ENCODE assay signal across 8 cellular contexts in the genomic region with DNA sequence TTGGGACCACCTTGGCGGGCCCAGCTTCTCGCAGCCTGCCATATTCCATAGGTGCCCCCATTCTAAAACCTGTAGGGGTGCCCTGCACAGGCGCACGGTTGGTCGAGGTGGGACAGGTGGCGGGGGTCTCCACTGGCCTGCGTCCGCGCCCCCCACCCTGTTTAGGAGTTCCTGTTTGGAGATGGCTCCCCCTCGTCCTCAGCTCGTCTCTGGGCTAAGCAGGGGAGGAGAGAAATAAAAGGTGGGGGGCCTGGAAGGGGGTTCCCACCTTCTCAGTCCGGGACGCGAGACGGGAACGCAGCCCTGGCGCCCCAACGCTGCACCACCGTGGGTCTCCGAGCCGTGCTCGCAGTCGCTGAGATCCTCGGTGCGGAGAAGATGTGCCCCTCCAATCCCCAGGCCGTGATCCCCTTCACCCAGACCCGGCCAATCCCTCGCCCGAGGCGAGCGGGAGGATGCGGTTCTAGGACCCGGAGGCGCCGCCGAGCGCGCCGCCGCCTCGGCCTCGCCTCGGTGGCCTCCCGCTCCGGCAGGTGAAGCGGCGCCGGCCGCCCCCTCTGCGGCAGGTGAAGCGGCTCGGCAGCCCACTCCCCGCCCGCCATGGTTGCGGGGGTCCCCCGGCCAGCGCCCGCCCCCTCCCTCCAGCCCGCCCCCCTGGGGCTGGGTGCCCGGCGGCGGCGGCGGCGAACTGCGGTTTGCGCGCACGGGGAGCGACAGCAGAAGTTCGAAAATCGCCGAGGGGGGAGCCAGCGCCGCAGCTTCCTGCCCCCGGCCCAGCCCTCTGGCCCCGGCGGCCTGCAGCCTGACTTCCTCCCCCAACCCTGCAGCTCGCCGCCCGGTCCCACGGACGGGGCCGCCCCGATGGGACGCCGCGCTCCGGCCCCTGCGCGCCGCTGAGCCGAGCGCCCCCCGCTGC. TPM values are rescaled to one million over a fixed set of nuclear protein-coding genes. Genes with fewer than 3 reads are reported as not detected.
DNase-seq lines count a peak whose midpoint lies in the region; ATAC-seq and TF ChIP-seq lines count a peak whose summit lies in the region.

A gene with protein sequence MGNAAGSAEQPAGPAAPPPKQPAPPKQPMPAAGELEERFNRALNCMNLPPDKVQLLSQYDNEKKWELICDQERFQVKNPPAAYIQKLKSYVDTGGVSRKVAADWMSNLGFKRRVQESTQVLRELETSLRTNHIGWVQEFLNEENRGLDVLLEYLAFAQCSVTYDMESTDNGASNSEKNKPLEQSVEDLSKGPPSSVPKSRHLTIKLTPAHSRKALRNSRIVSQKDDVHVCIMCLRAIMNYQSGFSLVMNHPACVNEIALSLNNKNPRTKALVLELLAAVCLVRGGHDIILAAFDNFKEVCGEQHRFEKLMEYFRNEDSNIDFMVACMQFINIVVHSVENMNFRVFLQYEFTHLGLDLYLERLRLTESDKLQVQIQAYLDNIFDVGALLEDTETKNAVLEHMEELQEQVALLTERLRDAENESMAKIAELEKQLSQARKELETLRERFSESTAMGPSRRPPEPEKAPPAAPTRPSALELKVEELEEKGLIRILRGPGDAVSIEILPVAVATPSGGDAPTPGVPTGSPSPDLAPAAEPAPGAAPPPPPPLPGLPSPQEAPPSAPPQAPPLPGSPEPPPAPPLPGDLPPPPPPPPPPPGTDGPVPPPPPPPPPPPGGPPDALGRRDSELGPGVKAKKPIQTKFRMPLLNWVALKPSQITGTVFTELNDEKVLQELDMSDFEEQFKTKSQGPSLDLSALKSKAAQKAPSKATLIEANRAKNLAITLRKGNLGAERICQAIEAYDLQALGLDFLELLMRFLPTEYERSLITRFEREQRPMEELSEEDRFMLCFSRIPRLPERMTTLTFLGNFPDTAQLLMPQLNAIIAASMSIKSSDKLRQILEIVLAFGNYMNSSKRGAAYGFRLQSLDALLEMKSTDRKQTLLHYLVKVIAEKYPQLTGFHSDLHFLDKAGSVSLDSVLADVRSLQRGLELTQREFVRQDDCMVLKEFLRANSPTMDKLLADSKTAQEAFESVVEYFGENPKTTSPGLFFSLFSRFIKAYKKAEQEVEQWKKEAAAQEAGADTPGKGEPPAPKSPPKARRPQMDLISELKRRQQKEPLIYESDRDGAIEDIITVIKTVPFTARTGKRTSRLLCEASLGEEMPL (plus strand): TSS at position 805 of the 916 bp plus-strand sequence. CDS start 240 bp downstream, outside the sequence.

- peaks cover 7% of the 10 kb centered on the region for H3K36me3 ChIP-seq in CD8-positive, alpha-beta memory T cell (ENCODE audit: insufficient read depth, low read length)

- intact Hi-C loops in lower leg skin (cut with DNase I; ENCODE audit: low total_unique reads), result no loop called here

- TF ChIP-seq POLR2A in lower leg skin (IDR thresholded peaks at IDR 0.05), result no peak

- peak; percentile 23 for ATAC-seq in HG02885 (IDR thresholded peaks at IDR 0.05; ENCODE audit: poor library complexity, unreplicated experiment)
- ATAC-seq in stimulated activated memory B cell treated with anti-CD40 and anti-IgM and Interleukin-4, amounts not matched to agents 10 μg/mL and 1 μg/mL and 100 μg/mL, for 72 hours, result peak; percentile 47
- no peak for ATAC-seq in HG03196 (IDR thresholded peaks at IDR 0.05; ENCODE audit: unreplicated experiment)
- no peak for ATAC-seq in GM18870 (IDR thresholded peaks at IDR 0.05; ENCODE audit: unreplicated experiment)

- H3K4me1 Mint-ChIP-seq in CD8-positive, alpha-beta memory T cell, result peaks cover 43 to 58% (median 49%) of the 10 kb centered on the region in 3 donors
- H3K4me1 Mint-ChIP-seq in stimulated activated memory B cell treated with anti-CD40 and anti-IgM and Interleukin-4, amounts not matched to agents 10 μg/mL and 1 μg/mL and 100 μg/mL, for 72 hours, result peaks cover 64% of the 10 kb centered on the region

- peaks cover 0 to 1% of the 10 kb centered on the region in 2 donors for H3K27me3 Mint-ChIP-seq in CD8-positive, alpha-beta memory T cell
- H3K27me3 Mint-ChIP-seq in stimulated activated memory B cell treated with anti-CD40 and anti-IgM and Interleukin-4, amounts not matched to agents 10 μg/mL and 1 μg/mL and 100 μg/mL, for 72 hours, result no peaks in the 10 kb centered on the region

- peak; percentile 54 to 79 (median 67) for DNase-seq in CD8-positive, alpha-beta memory T cell
- peak; percentile 69 for DNase-seq in UCSD-AML1 (lab: John Stamatoyannopoulos, UW; ENCODE audit: unreplicated experiment)
- DNase-seq in cerebellum (ENCODE audit: low spot score), result peak; percentile 51
- peak in 1 of 2 donors; percentile 92 for DNase-seq in lower leg skin (ENCODE audit: low spot score in 2 of 2)

- 9 to 13% methylated on average over 33 to 43 of the region's 95 CpGs for WGBS in lower leg skin, 2 donors

- POLR2A ChIA-PET in CD8-positive, alpha-beta memory T cell (lab: Charles Lee), result interaction anchor here (0.5 to 13.4 kb wide), 10 partner anchors 9 to 96 kb away, joined by 3 to 189 read pairs (median 10); a partner anchor contains a TSS

- H3K4me3 Mint-ChIP-seq in CD8-positive, alpha-beta memory T cell, result peak within 1 kb of the TSS; percentile 96 to 100 (median 99)
- peak within 1 kb of the TSS; percentile 85 for H3K4me3 Mint-ChIP-seq in stimulated activated memory B cell treated with anti-CD40 and anti-IgM and Interleukin-4, amounts not matched to agents 10 μg/mL and 1 μg/mL and 100 μg/mL, for 72 hours

- no peaks in the 10 kb centered on the region for H3K9me3 Mint-ChIP-seq in CD8-positive, alpha-beta memory T cell
- H3K9me3 Mint-ChIP-seq in stimulated activated memory B cell treated with anti-CD40 and anti-IgM and Interleukin-4, amounts not matched to agents 10 μg/mL and 1 μg/mL and 100 μg/mL, for 72 hours, result no peaks in the 10 kb centered on the region

- peaks cover 40% of the 10 kb centered on the region for H3K4me1 ChIP-seq in CD8-positive, alpha-beta memory T cell (ENCODE audit: insufficient read depth, low read length)

- no peaks in the 10 kb centered on the region for H3K27me3 ChIP-seq in CD8-positive, alpha-beta memory T cell (ENCODE audit: insufficient read depth, low read length, poor library complexity, severe bottlenecking)

- CTCF ChIA-PET in CD8-positive, alpha-beta memory T cell (lab: Charles Lee), result interaction anchor here (0.8 to 13.8 kb wide), 11 partner anchors 13 to 177 kb away, joined by 3 to 409 read pairs (median 4); a partner anchor contains a TSS

- H3K27ac Mint-ChIP-seq in CD8-positive, alpha-beta memory T cell, result peak within 1 kb of the TSS; percentile 92 to 100 (median 100)
- H3K27ac Mint-ChIP-seq in stimulated activated memory B cell treated with anti-CD40 and anti-IgM and Interleukin-4, amounts not matched to agents 10 μg/mL and 1 μg/mL and 100 μg/mL, for 72 hours, result peak within 1 kb of the TSS; percentile 97

- no peak for TF ChIP-seq CTCF in lower leg skin (IDR thresholded peaks at IDR 0.05)

- H3K27ac ChIP-seq in CD8-positive, alpha-beta memory T cell (ENCODE audit: low read depth, low read length), result peak within 1 kb of the TSS; percentile 98

- peak within 1 kb of the TSS; percentile 95 for H3K4me3 ChIP-seq in CD8-positive, alpha-beta memory T cell (ENCODE audit: low read length)
- H3K4me3 ChIP-seq in lower leg skin (ENCODE audit: low read depth, poor library complexity, severe bottlenecking), result peak within 1 kb of the TSS; percentile 54

- H3K36me3 Mint-ChIP-seq in CD8-positive, alpha-beta memory T cell, result peaks cover 8 to 73% (median 9%) of the 10 kb centered on the region in 3 donors
- peaks cover 49% of the 10 kb centered on the region for H3K36me3 Mint-ChIP-seq in stimulated activated memory B cell treated with anti-CD40 and anti-IgM and Interleukin-4, amounts not matched to agents 10 μg/mL and 1 μg/mL and 100 μg/mL, for 72 hours

- H3K9me3 ChIP-seq in CD8-positive, alpha-beta memory T cell (ENCODE audit: low read length), result no peaks in the 10 kb centered on the region

RNA-seq across cellular contexts. Expression of the gene that starts here (rescaled TPM):
- total RNA-seq in CD8-positive, alpha-beta memory T cell, result 100 to 1,000 TPM; 260 to 265 TPM
- 58.6 TPM for polyA plus RNA-seq in CD8-positive, alpha-beta memory T cell
- total RNA-seq in cerebellum (3.4 TPM), lower leg skin (10 to 100 TPM in 1 of 4 donors, 1 to 10 TPM in 3; 8.3 to 13.6 (median 8.8) TPM)

Comparison
In these comparisons a context has a peak if more than half of its experiments do, and no peak if none do; other contexts are left out.
1. RNA of the gene that starts here (total RNA-seq): 260 to 265 TPM in CD8-positive, alpha-beta memory T cell; 8.3 to 13.6 TPM in lower leg skin and 3.4 TPM in cerebellum (single experiment); every median in the first group is over 10 times any median in the second.
2. ATAC-seq: peak in HG02885 (single experiment) and stimulated activated memory B cell treated with anti-CD40 and anti-IgM and Interleukin-4, amounts not matched to agents 10 μg/mL and 1 μg/mL and 100 μg/mL, for 72 hours (single experiment); none in HG03196 (single experiment) and GM18870 (single experiment).